Comparison of ENCODE assay signal across 1 cellular context in the genomic region with DNA sequence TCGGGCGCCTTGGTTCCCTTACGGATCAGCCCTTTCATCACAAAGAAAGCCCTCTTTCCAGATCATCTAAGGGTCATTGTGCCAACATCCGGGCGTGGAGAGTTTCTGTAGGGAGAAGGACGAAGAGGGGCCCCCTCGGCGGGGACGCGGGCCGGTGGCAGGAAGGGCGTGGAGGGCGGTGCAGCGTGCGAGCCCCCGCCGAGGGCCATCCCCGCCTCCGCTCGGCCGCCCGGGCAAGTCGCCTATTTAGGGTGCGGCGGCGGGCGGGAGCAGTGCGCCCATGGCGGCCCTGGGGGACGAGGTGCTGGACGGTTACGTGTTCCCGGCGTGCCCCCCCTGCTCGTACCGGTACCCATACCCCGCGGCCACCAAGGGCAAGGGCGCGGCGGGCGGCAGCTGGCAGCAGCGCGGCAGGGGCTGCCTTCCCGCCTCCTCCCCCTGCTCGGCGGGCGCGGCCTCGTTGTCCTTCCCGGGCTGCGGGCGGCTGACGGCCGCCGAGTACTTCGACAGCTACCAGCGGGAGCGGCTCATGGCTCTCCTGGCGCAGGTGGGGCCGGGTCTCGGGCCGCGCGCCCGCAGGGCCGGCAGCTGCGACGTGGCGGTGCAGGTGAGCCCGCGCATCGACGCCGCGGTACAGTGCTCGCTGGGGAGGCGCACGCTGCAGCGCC.
A peak's percentile ranks its signal among the peaks of the same experiment; 100 is the strongest.
TF ChIP-seq lines count a peak whose summit lies in the region.

ZAR1 (plus strand) TSS at position 241 of the 668 bp plus-strand sequence; CDS start at position 281, 40 bp downstream.

TF ChIP-seq in K562, 482 proteins besides CTCF, POLR2A, EP300 and RAD21 (continued from another document):
- TF ChIP-seq, protein P1, sequence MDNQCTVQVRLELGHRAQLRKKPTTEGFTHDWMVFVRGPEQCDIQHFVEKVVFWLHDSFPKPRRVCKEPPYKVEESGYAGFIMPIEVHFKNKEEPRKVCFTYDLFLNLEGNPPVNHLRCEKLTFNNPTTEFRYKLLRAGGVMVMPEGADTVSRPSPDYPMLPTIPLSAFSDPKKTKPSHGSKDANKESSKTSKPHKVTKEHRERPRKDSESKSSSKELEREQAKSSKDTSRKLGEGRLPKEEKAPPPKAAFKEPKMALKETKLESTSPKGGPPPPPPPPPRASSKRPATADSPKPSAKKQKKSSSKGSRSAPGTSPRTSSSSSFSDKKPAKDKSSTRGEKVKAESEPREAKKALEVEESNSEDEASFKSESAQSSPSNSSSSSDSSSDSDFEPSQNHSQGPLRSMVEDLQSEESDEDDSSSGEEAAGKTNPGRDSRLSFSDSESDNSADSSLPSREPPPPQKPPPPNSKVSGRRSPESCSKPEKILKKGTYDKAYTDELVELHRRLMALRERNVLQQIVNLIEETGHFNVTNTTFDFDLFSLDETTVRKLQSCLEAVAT (IDR thresholded peaks at IDR 0.05): no peak
- TF ChIP-seq ZNF407 (IDR thresholded peaks at IDR 0.05; ENCODE audit: low read depth) (no peak), NELFE (IDR thresholded peaks at IDR 0.05; ENCODE audit: insufficient read depth, insufficient read length) (no peak), PCBP1 (IDR thresholded peaks at IDR 0.05; ENCODE audit: low read depth, low read length, poor library complexity, severe bottlenecking) (peak; percentile 14), MTA2 (IDR thresholded peaks at IDR 0.05; ENCODE audit: low read depth) (no peak), POLR2G (IDR thresholded peaks at IDR 0.05; ENCODE audit: low read depth, low read length) (peak; percentile 21; the same call in 1 of the 2 replicates), ZNF740 (CRISPR knock-in tag; IDR thresholded peaks at IDR 0.05) (no peak), ZNF740 (tag; IDR thresholded peaks at IDR 0.05) (no peak)
